Comparison of ENCODE assay signal across 1 cellular context in the genomic region with DNA sequence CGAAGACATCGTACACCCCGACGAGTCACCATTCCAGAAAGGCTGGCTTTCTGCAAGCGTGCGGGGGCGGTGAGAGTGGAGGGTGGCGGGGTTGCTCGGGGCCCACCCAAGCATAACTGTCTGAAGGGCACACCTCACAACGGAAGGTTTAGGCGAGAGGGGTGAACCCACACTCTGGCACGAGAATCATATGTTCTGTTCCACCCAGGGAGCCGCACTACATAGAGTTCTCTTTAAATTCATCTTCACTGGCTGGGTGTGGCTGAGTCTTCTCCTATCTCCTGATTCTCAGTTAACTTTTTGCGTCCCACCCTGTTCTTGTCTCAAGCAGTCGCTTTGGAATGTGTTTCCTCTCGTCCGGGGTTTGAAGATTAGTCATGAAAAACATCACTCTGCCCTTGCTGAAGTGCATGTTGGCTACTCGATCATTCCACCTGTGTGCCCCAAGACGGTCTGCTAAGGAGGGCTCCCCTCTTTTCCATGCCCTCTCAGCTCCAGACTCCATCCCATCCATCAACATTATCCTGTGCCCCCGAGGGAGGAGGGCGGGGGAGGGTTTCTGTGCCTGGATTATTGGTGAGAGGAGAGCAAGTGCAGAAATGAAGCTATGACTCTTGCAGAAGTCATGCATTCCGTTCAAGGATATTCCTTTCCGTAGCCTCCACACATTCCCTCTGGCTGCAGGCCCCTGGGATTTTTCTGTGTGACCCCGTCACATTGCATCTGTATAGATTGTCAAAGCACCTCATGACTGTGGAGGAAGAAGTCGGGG.
A peak's percentile ranks its signal among the peaks of the same experiment; 100 is the strongest.
TF ChIP-seq lines count a peak whose summit lies in the region.

No MANE protein-coding gene starts in this region.

TF ChIP-seq in K562, 482 proteins besides CTCF, POLR2A, EP300 and RAD21 (continued from another document):
- TF ChIP-seq SFPQ (IDR thresholded peaks at IDR 0.05; ENCODE audit: low read depth, low read length): no peak
- peak in 1 of 2 experiments; percentile 29; a peak in 1 of 4 replicates for TF ChIP-seq RCOR1 (IDR thresholded peaks at IDR 0.05; ENCODE audit: borderline replicate concordance in 1 of 2, low read depth in 2 of 2, low read length in 2 of 2)
- no peak for TF ChIP-seq THRAP3 (IDR thresholded peaks at IDR 0.05; ENCODE audit: borderline replicate concordance)
- no peak for TF ChIP-seq YY1 (IDR thresholded peaks at IDR 0.05; ENCODE audit: borderline replicate concordance in 1 of 3, control insufficient read depth in 1 of 3, extremely low read depth in 1 of 3, insufficient read depth in 3 of 3, insufficient read length in 1 of 3, insufficient replicate concordance in 2 of 3, low read depth in 1 of 3, low read length in 2 of 3)
- TF ChIP-seq CBFA2T3 (IDR thresholded peaks at IDR 0.05): 0 out of 2 replicates have a peak, but pooled peaks have one; percentile 9
- TF ChIP-seq, protein P1, sequence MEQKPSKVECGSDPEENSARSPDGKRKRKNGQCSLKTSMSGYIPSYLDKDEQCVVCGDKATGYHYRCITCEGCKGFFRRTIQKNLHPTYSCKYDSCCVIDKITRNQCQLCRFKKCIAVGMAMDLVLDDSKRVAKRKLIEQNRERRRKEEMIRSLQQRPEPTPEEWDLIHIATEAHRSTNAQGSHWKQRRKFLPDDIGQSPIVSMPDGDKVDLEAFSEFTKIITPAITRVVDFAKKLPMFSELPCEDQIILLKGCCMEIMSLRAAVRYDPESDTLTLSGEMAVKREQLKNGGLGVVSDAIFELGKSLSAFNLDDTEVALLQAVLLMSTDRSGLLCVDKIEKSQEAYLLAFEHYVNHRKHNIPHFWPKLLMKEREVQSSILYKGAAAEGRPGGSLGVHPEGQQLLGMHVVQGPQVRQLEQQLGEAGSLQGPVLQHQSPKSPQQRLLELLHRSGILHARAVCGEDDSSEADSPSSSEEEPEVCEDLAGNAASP (IDR thresholded peaks at IDR 0.05): no peak
- TF ChIP-seq ARID4B (CRISPR knock-in tag; IDR thresholded peaks at IDR 0.05): peak; percentile 1; the same call in 1 of the 2 replicates
- TF ChIP-seq, protein P2, sequence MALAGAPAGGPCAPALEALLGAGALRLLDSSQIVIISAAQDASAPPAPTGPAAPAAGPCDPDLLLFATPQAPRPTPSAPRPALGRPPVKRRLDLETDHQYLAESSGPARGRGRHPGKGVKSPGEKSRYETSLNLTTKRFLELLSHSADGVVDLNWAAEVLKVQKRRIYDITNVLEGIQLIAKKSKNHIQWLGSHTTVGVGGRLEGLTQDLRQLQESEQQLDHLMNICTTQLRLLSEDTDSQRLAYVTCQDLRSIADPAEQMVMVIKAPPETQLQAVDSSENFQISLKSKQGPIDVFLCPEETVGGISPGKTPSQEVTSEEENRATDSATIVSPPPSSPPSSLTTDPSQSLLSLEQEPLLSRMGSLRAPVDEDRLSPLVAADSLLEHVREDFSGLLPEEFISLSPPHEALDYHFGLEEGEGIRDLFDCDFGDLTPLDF (CRISPR knock-in tag; IDR thresholded peaks at IDR 0.05): no peak
- TF ChIP-seq MCM5 (IDR thresholded peaks at IDR 0.05; ENCODE audit: low read depth): no peak
- no peak for TF ChIP-seq FOXA1 (IDR thresholded peaks at IDR 0.05; ENCODE audit: borderline replicate concordance)
- TF ChIP-seq ZNF444 (CRISPR knock-in tag; IDR thresholded peaks at IDR 0.05): no peak
- 0 out of 2 replicates have a peak, but pooled peaks have one; percentile 11 for TF ChIP-seq FOSL1 (tag; conservative IDR thresholded peaks at IDR 0.05)
- no peak for TF ChIP-seq SMAD4 (CRISPR knock-in tag; conservative IDR thresholded peaks at IDR 0.05)
- no peak for TF ChIP-seq RBM15 (IDR thresholded peaks at IDR 0.05; ENCODE audit: insufficient read depth, low read length)
- peak; percentile 62; the same call in 1 of the 2 replicates for TF ChIP-seq EGR1 (conservative IDR thresholded peaks at IDR 0.05)
- no peak for TF ChIP-seq BRD9 (IDR thresholded peaks at IDR 0.05; ENCODE audit: low read depth, partially characterized antibody)
- TF ChIP-seq CTBP1 (IDR thresholded peaks at IDR 0.05; ENCODE audit: borderline replicate concordance): peak; percentile 25; the same call in 1 of the 2 replicates
- 0 out of 2 replicates have a peak, but pooled peaks have one; percentile 28 for TF ChIP-seq NFRKB (IDR thresholded peaks at IDR 0.05; ENCODE audit: low read depth)
- TF ChIP-seq ARNT (IDR thresholded peaks at IDR 0.05): no peak
- TF ChIP-seq NONO (IDR thresholded peaks at IDR 0.05; ENCODE audit: low read depth in 2 of 2, low read length in 1 of 2): no peak
- no peak for TF ChIP-seq THRB (CRISPR knock-in tag; conservative IDR thresholded peaks at IDR 0.05)
- TF ChIP-seq SIN3A (IDR thresholded peaks at IDR 0.05; ENCODE audit: borderline replicate concordance in 2 of 2, control insufficient read depth in 1 of 2, low read depth in 2 of 2, low read length in 2 of 2): no peak
- TF ChIP-seq NFXL1 (CRISPR knock-in tag; IDR thresholded peaks at IDR 0.05): no peak
- TF ChIP-seq RBM17 (IDR thresholded peaks at IDR 0.05; ENCODE audit: borderline replicate concordance, low read depth, low read length): no peak
- 0 out of 2 replicates have a peak, but pooled peaks have one; percentile 13 for TF ChIP-seq ZBTB9 (CRISPR knock-in tag; IDR thresholded peaks at IDR 0.05)
- TF ChIP-seq, protein P3, sequence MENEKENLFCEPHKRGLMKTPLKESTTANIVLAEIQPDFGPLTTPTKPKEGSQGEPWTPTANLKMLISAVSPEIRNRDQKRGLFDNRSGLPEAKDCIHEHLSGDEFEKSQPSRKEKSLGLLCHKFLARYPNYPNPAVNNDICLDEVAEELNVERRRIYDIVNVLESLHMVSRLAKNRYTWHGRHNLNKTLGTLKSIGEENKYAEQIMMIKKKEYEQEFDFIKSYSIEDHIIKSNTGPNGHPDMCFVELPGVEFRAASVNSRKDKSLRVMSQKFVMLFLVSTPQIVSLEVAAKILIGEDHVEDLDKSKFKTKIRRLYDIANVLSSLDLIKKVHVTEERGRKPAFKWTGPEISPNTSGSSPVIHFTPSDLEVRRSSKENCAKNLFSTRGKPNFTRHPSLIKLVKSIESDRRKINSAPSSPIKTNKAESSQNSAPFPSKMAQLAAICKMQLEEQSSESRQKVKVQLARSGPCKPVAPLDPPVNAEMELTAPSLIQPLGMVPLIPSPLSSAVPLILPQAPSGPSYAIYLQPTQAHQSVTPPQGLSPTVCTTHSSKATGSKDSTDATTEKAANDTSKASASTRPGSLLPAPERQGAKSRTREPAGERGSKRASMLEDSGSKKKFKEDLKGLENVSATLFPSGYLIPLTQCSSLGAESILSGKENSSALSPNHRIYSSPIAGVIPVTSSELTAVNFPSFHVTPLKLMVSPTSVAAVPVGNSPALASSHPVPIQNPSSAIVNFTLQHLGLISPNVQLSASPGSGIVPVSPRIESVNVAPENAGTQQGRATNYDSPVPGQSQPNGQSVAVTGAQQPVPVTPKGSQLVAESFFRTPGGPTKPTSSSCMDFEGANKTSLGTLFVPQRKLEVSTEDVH (IDR thresholded peaks at IDR 0.05; ENCODE audit: low read depth, partially characterized antibody): no peak
- no peak for TF ChIP-seq HNRNPUL1 (IDR thresholded peaks at IDR 0.05; ENCODE audit: low read length)
- no peak for TF ChIP-seq FOXK2 (conservative IDR thresholded peaks at IDR 0.05 in 1 of 2, IDR thresholded peaks at IDR 0.05 in 1 of 2; ENCODE audit: low read depth in 2 of 2)
- TF ChIP-seq HEY1 (CRISPR knock-in tag; IDR thresholded peaks at IDR 0.05; ENCODE audit: borderline replicate concordance): no peak
- TF ChIP-seq NFYB (IDR thresholded peaks at IDR 0.05; ENCODE audit: extremely low read depth, insufficient read length): no peak
- TF ChIP-seq NFE2L1 (tag; IDR thresholded peaks at IDR 0.05; ENCODE audit: borderline replicate concordance, low read depth): no peak
